8 cellular contexts compared by ENCODE assay signal in the genomic region with DNA sequence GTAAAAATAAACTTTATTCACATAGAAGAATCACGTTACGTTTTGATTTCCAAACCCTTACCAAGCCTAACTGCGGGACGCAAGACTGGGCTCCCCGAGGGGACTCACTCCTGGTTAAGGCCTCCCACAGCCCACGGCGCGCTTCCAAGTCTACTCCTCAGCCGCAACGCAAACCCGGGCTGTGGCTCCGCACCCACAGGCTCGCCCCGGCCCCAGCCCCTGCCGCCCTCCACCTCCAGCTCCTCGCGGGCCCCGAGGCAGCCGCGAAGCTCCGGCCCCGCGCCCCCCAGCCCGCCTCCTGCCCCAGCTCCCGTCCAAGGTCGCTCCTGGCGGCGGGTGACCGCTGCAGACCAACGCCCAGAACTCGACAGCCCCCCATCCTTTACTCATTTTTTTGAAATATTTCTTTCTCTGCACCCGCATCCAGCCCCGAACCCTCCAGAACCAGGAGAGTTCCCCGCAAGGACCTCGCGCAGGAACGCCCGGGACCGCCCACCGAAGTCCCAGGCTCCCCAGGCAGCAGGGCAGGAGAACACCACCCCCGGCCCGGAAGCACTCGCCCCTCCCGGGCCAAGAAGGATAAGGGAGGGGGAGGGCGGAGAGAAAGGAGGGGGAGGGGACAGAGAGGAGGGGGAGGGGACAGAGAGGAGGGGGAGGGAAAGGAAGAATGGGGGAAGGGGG. TPM values are rescaled to one million over a fixed set of nuclear protein-coding genes. Genes with fewer than 3 reads are reported as not detected.
DNase-seq lines count a peak whose midpoint lies in the region; ATAC-seq and TF ChIP-seq lines count a peak whose summit lies in the region.

No MANE protein-coding gene starts in this region.

- DNase-seq in Daoy (ENCODE audit: low read depth): peak; percentile 86
- peak in 68 of 76 experiments; percentile 4 to 80 (median 60) for DNase-seq in HUDEP-2 (lab: John Stamatoyannopoulos, UW; ENCODE audit: unreplicated experiment in 76 of 76)
- DNase-seq in RWPE1 (ENCODE audit: low spot score): peak; percentile 75
- peak; percentile 29 for DNase-seq in activated gamma-delta T cell (lab: John Stamatoyannopoulos, UW)
- DNase-seq in foreskin keratinocyte: peak in 1 of 2 donors; percentile 56
- DNase-seq in neural crest cell (ENCODE audit: low read depth, low spot score): peak; percentile 63
- DNase-seq in substantia nigra (lab: John Stamatoyannopoulos, UW): peak; percentile 37 to 89 (median 71)

- POLR2A ChIA-PET in RWPE1 (lab: Yijun Ruan, JAX; ENCODE audit: low non-redundant PET): no interaction called here

- no peak for TF ChIP-seq CTCF in RWPE1 (conservative IDR thresholded peaks at IDR 0.05; ENCODE audit: low read depth)
- TF ChIP-seq CTCF in foreskin keratinocyte (conservative IDR thresholded peaks at IDR 0.05): no peak
- no peak for TF ChIP-seq CTCF in neural crest cell (conservative IDR thresholded peaks at IDR 0.05)

- peak overlapping the region; percentile 99 for H3K27ac Mint-ChIP-seq in neural crest cell (ENCODE audit: unreplicated experiment)

- peak overlapping the region; percentile 100 for H3K4me3 Mint-ChIP-seq in neural crest cell

- no peaks in the 10 kb centered on the region for H3K9me3 Mint-ChIP-seq in neural crest cell

- ATAC-seq in foreskin keratinocyte: no peak
- no peak for ATAC-seq in GM19452 (IDR thresholded peaks at IDR 0.05; ENCODE audit: unreplicated experiment)

- H3K4me1 Mint-ChIP-seq in neural crest cell: peaks cover 38% of the 10 kb centered on the region

- CTCF ChIA-PET in RWPE1 (lab: Yijun Ruan, JAX): no interaction called here

- H3K27me3 ChIP-seq in foreskin keratinocyte: no peaks in the 10 kb centered on the region

- H3K27me3 Mint-ChIP-seq in neural crest cell (ENCODE audit: low read depth): no peaks in the 10 kb centered on the region

- H3K27ac ChIP-seq in RWPE1 (peak overlapping the region; percentile 97), foreskin keratinocyte (peak overlapping the region; percentile 100), substantia nigra (ENCODE audit: low read depth, low read length, poor library complexity, severe bottlenecking) (peak overlapping the region; percentile 98)

- H3K36me3 Mint-ChIP-seq in neural crest cell (ENCODE audit: low read depth): peaks cover 14% of the 10 kb centered on the region

- peaks cover 28% of the 10 kb centered on the region for H3K4me1 ChIP-seq in foreskin keratinocyte

RNA-seq across cellular contexts. Expression of a gene that starts 0.9 kb away (rescaled TPM):
- 98.5 and 116 TPM in 2 replicates for total RNA-seq in Daoy (2014; rRNA removed; shearing (Covaris generic))
- total RNA-seq in foreskin keratinocyte: 141 and 150 TPM in 2 replicates
- polyA plus RNA-seq in foreskin keratinocyte: 47.7 and 48.8 TPM in 2 replicates
- 386 and 390 TPM in 2 replicates for total RNA-seq in neural crest cell
